ENCODE assay signal across 16 cellular contexts in genomic region chr5:78659114-78659513, GRCh38. TPM values are rescaled to one million over a fixed set of nuclear protein-coding genes. Genes with fewer than 3 reads are reported as not detected.
"Had no signal": no experiment of that assay in that cellular context is flagged by ENCODE, and none has a peak within 500 bp of the region (broad histone marks: within the 10 kb centered on the region; RNA-seq: fewer than 3 reads in every experiment).

No MANE protein-coding gene starts in this region.

- H3K9me3 ChIP-seq: mucosa of descending colon, psoas muscle, sigmoid colon, testis had no signal

- H3K36me3 Mint-ChIP-seq: activated naive CD8-positive, alpha-beta T cell; brain; memory B cell; naive B cell; stimulated activated effector memory CD8-positive, alpha-beta T cell treated with anti-CD3 and anti-CD28 coated beads, Interleukin-12 subunit alpha, Interleukin-12 subunit beta, amount 100 ng/mL, for 72 hours had no signal

- H3K36me3 ChIP-seq: sigmoid colon had no signal

- H3K4me1 ChIP-seq: psoas muscle had no signal

- H3K27me3 ChIP-seq: sigmoid colon, testis had no signal

- H3K27ac Mint-ChIP-seq: activated naive CD8-positive, alpha-beta T cell; memory B cell; stimulated activated effector memory CD8-positive, alpha-beta T cell treated with anti-CD3 and anti-CD28 coated beads, Interleukin-12 subunit alpha, Interleukin-12 subunit beta, amount 100 ng/mL, for 72 hours had no signal

- H3K4me3 Mint-ChIP-seq: activated naive CD8-positive, alpha-beta T cell; brain; memory B cell; naive B cell; stimulated activated effector memory CD8-positive, alpha-beta T cell treated with anti-CD3 and anti-CD28 coated beads, Interleukin-12 subunit alpha, Interleukin-12 subunit beta, amount 100 ng/mL, for 72 hours had no signal

- DNase-seq: activated CD4-positive, alpha-beta T cell treated with anti-CD3 and anti-CD28 coated beads, Interleukin-2, amount 50 U/mL, for 48 hours; activated gamma-delta T cell; cerebellar nuclear complex; effector CD4-positive, alpha-beta T cell; head of caudate nucleus; mucosa of descending colon; naive B cell; psoas muscle; sigmoid colon; stimulated activated CD4-positive, alpha-beta T cell treated with anti-CD3 and anti-CD28 coated beads, Interleukin-4, amount 100 ng/mL, for 24 hours; testis had no signal

- H3K9me3 Mint-ChIP-seq: memory B cell; stimulated activated effector memory CD8-positive, alpha-beta T cell treated with anti-CD3 and anti-CD28 coated beads, Interleukin-12 subunit alpha, Interleukin-12 subunit beta, amount 100 ng/mL, for 72 hours had no signal

- H3K4me1 Mint-ChIP-seq: stimulated activated effector memory CD8-positive, alpha-beta T cell treated with anti-CD3 and anti-CD28 coated beads, Interleukin-12 subunit alpha, Interleukin-12 subunit beta, amount 100 ng/mL, for 72 hours had no signal

- H3K27me3 Mint-ChIP-seq: brain, memory B cell, naive B cell had no signal

- H3K27ac ChIP-seq: psoas muscle, sigmoid colon had no signal

- H3K4me3 ChIP-seq: mucosa of descending colon, psoas muscle, sigmoid colon, testis had no signal

- ATAC-seq: mucosa of descending colon; psoas muscle; stimulated activated effector memory CD8-positive, alpha-beta T cell treated with anti-CD3 and anti-CD28 coated beads, Interleukin-12 subunit alpha, Interleukin-12 subunit beta, amount 100 ng/mL, for 72 hours had no signal

RNA-seq across cellular contexts. Expression of gene LHFPL2, which starts 10.5 kb away (rescaled TPM):
- total RNA-seq: T-helper 2 cell treated with Interferon-gamma antibody and Interleukin-4, amounts not matched to agents 100 ng/mL and 5 ng/mL, for 36 hours had no signal
